27 cellular contexts compared by ENCODE assay signal in genomic region chr13:32674503-32674902, GRCh38.
"Had no signal": no experiment of that assay in that cellular context is flagged by ENCODE, and none has a peak within 500 bp of the region (broad histone marks: within the 10 kb centered on the region; RNA-seq: fewer than 3 reads in every experiment).

No MANE protein-coding gene starts in this region.

- H3K36me3 ChIP-seq: thoracic aorta, thyroid gland, uterus had no signal

- H3K27ac Mint-ChIP-seq: stimulated activated memory B cell treated with anti-CD40 and anti-IgM and Interleukin-4, amounts not matched to agents 10 μg/mL and 1 μg/mL and 100 μg/mL, for 72 hours; stimulated activated naive B cell treated with anti-CD40 and anti-IgM and Interleukin-4, amounts not matched to agents 10 μg/mL and 1 μg/mL and 100 μg/mL, for 72 hours; stimulated activated naive CD8-positive, alpha-beta T cell treated with anti-CD3 and anti-CD28 coated beads, Interleukin-15, amount 100 ng/mL, for 72 hours; stimulated activated naive CD8-positive, alpha-beta T cell treated with anti-CD3 and anti-CD28 coated beads, Interleukin-15, Interleukin-2, amounts not matched to agents 100 ng/mL and 50 ng/mL, for 24 hours; type B pancreatic cell had no signal

- H3K4me1 ChIP-seq: stomach, suprapubic skin, testis, thyroid gland, tibial artery, tibial nerve, transverse colon, upper lobe of left lung, upper lobe of right lung, uterus, vagina had no signal

- DNase-seq: stimulated activated CD4-positive, alpha-beta T cell treated with anti-CD3 and anti-CD28 coated beads, Interleukin-2, amount 100 ng/mL, for 48 hours; stimulated activated CD4-positive, alpha-beta T cell treated with anti-CD3 and anti-CD28 coated beads, Interleukin-4, amount 100 ng/mL, for 1 hour; stimulated activated CD4-positive, alpha-beta T cell treated with anti-CD3 and anti-CD28 coated beads, Interleukin-4, amount 100 ng/mL, for 24 hours; stimulated activated CD4-positive, alpha-beta T cell treated with anti-CD3 and anti-CD28 coated beads, Interleukin-4, amount 100 ng/mL, for 4 hours; stimulated activated CD8-positive, alpha-beta memory T cell treated with anti-CD3 and anti-CD28 coated beads, Interleukin-4, amount 100 ng/mL, for 48 hours; stimulated activated naive B cell treated with anti-CD40 and anti-IgM and Interleukin-4, amounts not matched to agents 10 μg/mL and 1 μg/mL and 100 μg/mL, for 72 hours; stimulated activated naive CD4-positive, alpha-beta T cell; stimulated activated naive CD4-positive, alpha-beta T cell treated with Interleukin-2 at 50 U/mL for 16 hours; stimulated activated naive CD8-positive, alpha-beta T cell treated with anti-CD3 and anti-CD28 coated beads, Interleukin-15, amount 100 ng/mL, for 72 hours; stimulated activated naive CD8-positive, alpha-beta T cell treated with anti-CD3 and anti-CD28 coated beads, Interleukin-15, Interleukin-2, amounts not matched to agents 100 U/mL and 50 U/mL, for 24 hours; stomach; substantia nigra; testis; thyroid gland; tibial artery; transverse colon; trophoblast cell; upper lobe of left lung; upper lobe of right lung; uterus had no signal

- H3K27me3 Mint-ChIP-seq: stimulated activated memory B cell treated with anti-CD40 and anti-IgM and Interleukin-4, amounts not matched to agents 10 μg/mL and 1 μg/mL and 100 μg/mL, for 72 hours; stimulated activated naive B cell treated with anti-CD40 and anti-IgM and Interleukin-4, amounts not matched to agents 10 μg/mL and 1 μg/mL and 100 μg/mL, for 72 hours; stimulated activated naive CD8-positive, alpha-beta T cell treated with anti-CD3 and anti-CD28 coated beads, Interleukin-15, amount 100 ng/mL, for 72 hours; stimulated activated naive CD8-positive, alpha-beta T cell treated with anti-CD3 and anti-CD28 coated beads, Interleukin-15, Interleukin-2, amounts not matched to agents 100 ng/mL and 50 ng/mL, for 24 hours; type B pancreatic cell had no signal

- H3K27ac ChIP-seq: stomach, suprapubic skin, testis, thoracic aorta, thyroid gland, tibial artery, tibial nerve, transverse colon, upper lobe of left lung, upper lobe of right lung, uterus, vagina had no signal

- ATAC-seq: stimulated activated memory B cell treated with anti-CD40 and anti-IgM and Interleukin-4, amounts not matched to agents 10 μg/mL and 1 μg/mL and 100 μg/mL, for 72 hours; stimulated activated naive B cell treated with anti-CD40 and anti-IgM and Interleukin-4, amounts not matched to agents 10 μg/mL and 1 μg/mL and 100 μg/mL, for 72 hours; stimulated activated naive CD8-positive, alpha-beta T cell treated with anti-CD3 and anti-CD28 coated beads, Interleukin-15, amount 100 ng/mL, for 72 hours; stimulated activated naive CD8-positive, alpha-beta T cell treated with anti-CD3 and anti-CD28 coated beads, Interleukin-15, Interleukin-2, amounts not matched to agents 100 U/mL and 50 U/mL, for 24 hours; upper lobe of right lung had no signal

- H3K9me3 Mint-ChIP-seq: stimulated activated memory B cell treated with anti-CD40 and anti-IgM and Interleukin-4, amounts not matched to agents 10 μg/mL and 1 μg/mL and 100 μg/mL, for 72 hours; stimulated activated naive B cell treated with anti-CD40 and anti-IgM and Interleukin-4, amounts not matched to agents 10 μg/mL and 1 μg/mL and 100 μg/mL, for 72 hours; stimulated activated naive CD8-positive, alpha-beta T cell treated with anti-CD3 and anti-CD28 coated beads, Interleukin-15, amount 100 ng/mL, for 72 hours; stimulated activated naive CD8-positive, alpha-beta T cell treated with anti-CD3 and anti-CD28 coated beads, Interleukin-15, Interleukin-2, amounts not matched to agents 100 ng/mL and 50 ng/mL, for 24 hours; type B pancreatic cell had no signal

- H3K9me3 ChIP-seq: suprapubic skin, testis, thoracic aorta, thyroid gland, tibial artery, transverse colon, upper lobe of left lung, upper lobe of right lung, uterus, vagina had no signal

- H3K4me3 Mint-ChIP-seq: stimulated activated memory B cell treated with anti-CD40 and anti-IgM and Interleukin-4, amounts not matched to agents 10 μg/mL and 1 μg/mL and 100 μg/mL, for 72 hours; stimulated activated naive B cell treated with anti-CD40 and anti-IgM and Interleukin-4, amounts not matched to agents 10 μg/mL and 1 μg/mL and 100 μg/mL, for 72 hours; stimulated activated naive CD8-positive, alpha-beta T cell treated with anti-CD3 and anti-CD28 coated beads, Interleukin-15, amount 100 ng/mL, for 72 hours; stimulated activated naive CD8-positive, alpha-beta T cell treated with anti-CD3 and anti-CD28 coated beads, Interleukin-15, Interleukin-2, amounts not matched to agents 100 ng/mL and 50 ng/mL, for 24 hours; type B pancreatic cell had no signal

- H3K4me3 ChIP-seq: stomach, suprapubic skin, testis, thoracic aorta, thyroid gland, tibial artery, tibial nerve, transverse colon, upper lobe of left lung, upper lobe of right lung, uterus, vagina had no signal
